Comparison of ENCODE assay signal across 8 cellular contexts in the genomic region with DNA sequence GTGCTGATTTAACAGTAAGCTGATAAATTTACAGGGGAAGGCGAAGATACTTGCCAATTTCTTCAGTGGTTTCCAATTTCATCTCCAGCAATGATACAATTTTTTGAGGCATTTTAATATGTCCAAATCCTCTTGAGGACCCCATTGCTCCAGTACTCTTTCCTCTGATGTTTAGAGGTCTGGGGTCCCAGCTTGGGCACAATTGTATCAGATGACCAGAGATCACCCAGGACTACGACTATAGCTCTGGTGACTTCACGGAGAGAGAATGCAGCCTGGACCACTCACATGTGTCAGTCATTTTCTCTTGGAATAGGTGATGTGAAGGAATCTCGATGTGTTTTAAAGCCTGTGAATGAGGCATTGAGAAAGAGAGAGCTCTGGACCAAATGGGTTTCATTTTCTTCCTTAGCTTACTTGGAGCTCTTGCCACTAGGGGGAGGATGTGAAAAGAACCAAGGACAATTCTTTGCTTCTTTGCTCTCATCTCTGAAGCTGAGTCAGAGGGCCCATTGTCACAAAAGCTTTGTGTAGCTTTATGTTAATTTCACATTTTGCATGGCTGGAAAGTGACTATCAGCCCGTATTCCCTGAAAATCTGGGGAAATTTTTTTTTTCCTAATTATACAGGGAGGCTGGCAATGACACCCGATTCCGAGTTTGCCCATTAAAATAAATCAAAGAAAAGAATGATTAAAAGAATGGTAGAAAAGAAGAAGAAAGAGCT. TPM values are rescaled to one million over a fixed set of nuclear protein-coding genes. Genes with fewer than 3 reads are reported as not detected.
A peak's percentile ranks its signal among the peaks of the same experiment; 100 is the strongest.
DNase-seq lines count a peak whose midpoint lies in the region; ATAC-seq and TF ChIP-seq lines count a peak whose summit lies in the region.

No MANE protein-coding gene starts in this region.

- peak overlapping the region; percentile 77 for H3K4me2 ChIP-seq in osteoblast (ENCODE audit: insufficient read depth, low read length)

- H3K4me1 Mint-ChIP-seq in CD8-positive, alpha-beta T cell (ENCODE audit: low read depth), result peaks cover 6% of the 10 kb centered on the region
- peaks cover 13% of the 10 kb centered on the region for H3K4me1 Mint-ChIP-seq in activated T-cell treated with anti-CD3 and anti-CD28 coated beads, Interleukin-2, amount 50 U/mL, for 24 hours (ENCODE audit: low read depth)

- no peaks in the 10 kb centered on the region for H3K4me1 ChIP-seq in CD8-positive, alpha-beta T cell (ENCODE audit: insufficient read depth, low read length)
- no peaks in the 10 kb centered on the region for H3K4me1 ChIP-seq in osteoblast (ENCODE audit: insufficient read depth, low read length)

- H3K27ac ChIP-seq in CD8-positive, alpha-beta T cell (ENCODE audit: low read depth, low read length), result no peak overlapping the region
- no peak overlapping the region for H3K27ac ChIP-seq in osteoblast (ENCODE audit: low read depth, low read length)

- no peaks in the 10 kb centered on the region for H3K36me3 ChIP-seq in CD8-positive, alpha-beta T cell (ENCODE audit: insufficient read depth, low read length)
- H3K36me3 ChIP-seq in osteoblast (ENCODE audit: insufficient read depth, low read length), result no peaks in the 10 kb centered on the region

- H3K27me3 Mint-ChIP-seq in CD8-positive, alpha-beta T cell (ENCODE audit: low read depth), result peaks cover 3% of the 10 kb centered on the region
- H3K27me3 Mint-ChIP-seq in activated T-cell treated with anti-CD3 and anti-CD28 coated beads, Interleukin-2, amount 50 U/mL, for 24 hours, result peaks cover 4% of the 10 kb centered on the region

- POLR2A ChIA-PET in CD8-positive, alpha-beta T cell (lab: Charles Lee), result no interaction called here

- H4K20me1 ChIP-seq in osteoblast (ENCODE audit: insufficient read depth, low read length), result no peaks in the 10 kb centered on the region

- ATAC-seq in CD8-positive, alpha-beta T cell, result peak; percentile 85
- ATAC-seq in GM18520 (IDR thresholded peaks at IDR 0.05; ENCODE audit: unreplicated experiment) (peak; percentile 67), HG03095 (IDR thresholded peaks at IDR 0.05; ENCODE audit: unreplicated experiment) (peak; percentile 66), GM19324 (IDR thresholded peaks at IDR 0.05; ENCODE audit: low FRiP score, unreplicated experiment) (no peak)

- intact Hi-C loops in CD8-positive, alpha-beta T cell (cut with DNase I, micrococcal nuclease), result loop anchor here in 1 of 2 experiments (10.0 kb wide), 1 partner anchor 522 kb away; no protein-coding TSS in a partner anchor

- peak overlapping the region; percentile 63 for H3K27ac Mint-ChIP-seq in CD8-positive, alpha-beta T cell
- peak overlapping the region; percentile 39 for H3K27ac Mint-ChIP-seq in activated T-cell treated with anti-CD3 and anti-CD28 coated beads, Interleukin-2, amount 50 U/mL, for 24 hours

- CTCF ChIA-PET in CD8-positive, alpha-beta T cell (lab: Charles Lee), result interaction anchor here (0.6 to 3.4 kb wide), 10 partner anchors 9 to 425 kb away, joined by 3 to 11 read pairs (median 3); no protein-coding TSS in a partner anchor

- H3K79me2 ChIP-seq in osteoblast (ENCODE audit: insufficient read depth, low read length), result no peaks in the 10 kb centered on the region

- H3K9me3 Mint-ChIP-seq in CD8-positive, alpha-beta T cell, result no peaks in the 10 kb centered on the region
- no peaks in the 10 kb centered on the region for H3K9me3 Mint-ChIP-seq in activated T-cell treated with anti-CD3 and anti-CD28 coated beads, Interleukin-2, amount 50 U/mL, for 24 hours

- peak overlapping the region; percentile 71 for H2AFZ ChIP-seq in osteoblast (ENCODE audit: low read length)

- no peaks in the 10 kb centered on the region for H3K27me3 ChIP-seq in CD8-positive, alpha-beta T cell (ENCODE audit: insufficient read depth, low read length)
- no peaks in the 10 kb centered on the region for H3K27me3 ChIP-seq in osteoblast (ENCODE audit: insufficient read depth, low read length)

- H3K9me3 ChIP-seq in CD8-positive, alpha-beta T cell (ENCODE audit: low read length), result no peaks in the 10 kb centered on the region
- no peaks in the 10 kb centered on the region for H3K9me3 ChIP-seq in osteoblast (ENCODE audit: low read depth, low read length)

- DNase-seq in CD8-positive, alpha-beta T cell, result peak in 2 of 7 experiments; percentile 12 to 16
- DNase-seq in NCI-H345 (lab: John Stamatoyannopoulos, UW) (peak; percentile 56), foreskin fibroblast (peak; percentile 59 to 85), osteoblast (ENCODE audit: insufficient read length, low spot score, missing footprints) (peak; percentile 60)
- DNase-seq in activated T-cell treated with anti-CD3 and anti-CD28 coated beads, Interleukin-2, amount 50 U/mL, for 24 hours, result no peak

- no peak overlapping the region for H3K4me3 ChIP-seq in CD8-positive, alpha-beta T cell (ENCODE audit: low read depth, low read length)
- H3K4me3 ChIP-seq in foreskin fibroblast (ENCODE audit: low read depth in 1 of 2, low read length in 2 of 2) (peak overlapping the region in 1 of 2 donors; percentile 28), osteoblast (ENCODE audit: insufficient read depth, low read length) (peak overlapping the region; percentile 44)

- peak overlapping the region; percentile 70 for H3K4me3 Mint-ChIP-seq in CD8-positive, alpha-beta T cell
- H3K4me3 Mint-ChIP-seq in activated T-cell treated with anti-CD3 and anti-CD28 coated beads, Interleukin-2, amount 50 U/mL, for 24 hours, result peak overlapping the region; percentile 60

- TF ChIP-seq CTCF in CD8-positive, alpha-beta T cell (IDR thresholded peaks at IDR 0.05), result peak; percentile 63
- peak; percentile 91 for TF ChIP-seq CTCF in foreskin fibroblast (IDR thresholded peaks at IDR 0.05; ENCODE audit: low read depth, low read length)
- TF ChIP-seq CTCF in osteoblast (IDR thresholded peaks at IDR 0.05; ENCODE audit: extremely low read depth, low read depth, low read length), result peak; percentile 81

- no peaks in the 10 kb centered on the region for H3K36me3 Mint-ChIP-seq in CD8-positive, alpha-beta T cell
- H3K36me3 Mint-ChIP-seq in activated T-cell treated with anti-CD3 and anti-CD28 coated beads, Interleukin-2, amount 50 U/mL, for 24 hours (ENCODE audit: low read depth), result no peaks in the 10 kb centered on the region

RNA-seq across cellular contexts. Expression of gene CCDC90B, which starts 6.7 kb away (rescaled TPM):
- 10 to 100 TPM; 22.7 to 24.8 TPM for total RNA-seq in CD8-positive, alpha-beta T cell
- 60.8 and 63.6 TPM in 2 replicates for total RNA-seq in osteoblast
